Comparison of ENCODE assay signal across 24 cellular contexts in the genomic region with DNA sequence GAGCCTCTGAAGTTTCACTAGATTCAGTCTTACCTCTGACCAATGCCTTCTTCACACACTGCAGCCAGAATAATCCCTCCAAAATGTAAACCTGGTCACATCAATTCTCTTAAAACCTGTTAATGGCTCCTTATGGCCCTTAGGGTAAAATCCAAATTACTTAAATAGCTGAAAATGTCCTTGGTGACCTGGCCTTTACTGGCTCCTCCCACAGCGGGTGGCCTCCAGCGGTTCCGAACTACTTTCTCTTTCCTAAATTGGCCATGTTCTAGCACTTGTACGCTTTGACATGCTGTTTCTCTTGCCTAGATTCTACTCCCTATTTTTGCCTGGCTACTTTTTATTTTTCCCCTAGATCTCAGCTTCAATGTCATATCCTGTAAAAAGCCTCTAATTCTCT. TPM values are rescaled to one million over a fixed set of nuclear protein-coding genes. Genes with fewer than 3 reads are reported as not detected.
A peak's percentile ranks its signal among the peaks of the same experiment; 100 is the strongest.
DNase-seq lines count a peak whose midpoint lies in the region; ATAC-seq, FAIRE-seq and TF ChIP-seq lines count a peak whose summit lies in the region.
"Had no signal": no experiment of that assay in that cellular context is flagged by ENCODE, and none has a peak within 500 bp of the region (broad histone marks: within the 10 kb centered on the region; RNA-seq: fewer than 3 reads in every experiment).

No MANE protein-coding gene starts in this region.

- H3K9me3 ChIP-seq in SJSA1 (replicated peaks): no peaks in the 10 kb centered on the region
- H3K9me3 ChIP-seq in Peyer's patch: no peaks in the 10 kb centered on the region
- H3K9me3 ChIP-seq: esophagus squamous epithelium, thyroid gland had no signal

- H3K27me3 ChIP-seq in SJSA1 (replicated peaks) (no peaks in the 10 kb centered on the region), Peyer's patch (no peaks in the 10 kb centered on the region)
- H3K27me3 ChIP-seq: BLaER1 treated with 17β-estradiol and CSF1 and Interleukin-3, amounts not matched to agents 10 nM and 100 nM; esophagus squamous epithelium; thyroid gland had no signal

- peak overlapping the region; percentile 59 for H3K27ac Mint-ChIP-seq in central memory CD8-positive, alpha-beta T cell (ENCODE audit: low read depth)
- peak overlapping the region; percentile 88 for H3K27ac Mint-ChIP-seq in stimulated activated effector memory CD8-positive, alpha-beta T cell treated with anti-CD3 and anti-CD28 coated beads, Interleukin-12 subunit alpha, Interleukin-12 subunit beta, amount 100 ng/mL, for 72 hours

- FAIRE-seq in frontal cortex (lab: Jason Lieb, UNC): no peak
- FAIRE-seq: H54 had no signal

- H3K36me3 Mint-ChIP-seq in activated T-cell treated with anti-CD3 and anti-CD28 coated beads, Interleukin-2, amount 50 U/mL, for 4 hours (ENCODE audit: insufficient read depth): peaks cover 57% of the 10 kb centered on the region
- H3K36me3 Mint-ChIP-seq in central memory CD8-positive, alpha-beta T cell (ENCODE audit: insufficient read depth): peaks cover 15% of the 10 kb centered on the region
- H3K36me3 Mint-ChIP-seq in stimulated activated effector memory CD8-positive, alpha-beta T cell treated with anti-CD3 and anti-CD28 coated beads, Interleukin-12 subunit alpha, Interleukin-12 subunit beta, amount 100 ng/mL, for 72 hours: peaks cover 54% of the 10 kb centered on the region

- H3K4me1 ChIP-seq in SJSA1 (replicated peaks) (peaks cover 32% of the 10 kb centered on the region), Peyer's patch (no peaks in the 10 kb centered on the region)
- H3K4me1 ChIP-seq: esophagus squamous epithelium had no signal

- no peaks in the 10 kb centered on the region for H3K27me3 Mint-ChIP-seq in activated T-cell treated with anti-CD3 and anti-CD28 coated beads, Interleukin-2, amount 50 U/mL, for 4 hours (ENCODE audit: low read depth)
- no peaks in the 10 kb centered on the region for H3K27me3 Mint-ChIP-seq in central memory CD8-positive, alpha-beta T cell

- H3K4me3 Mint-ChIP-seq in activated T-cell treated with anti-CD3 and anti-CD28 coated beads, Interleukin-2, amount 50 U/mL, for 4 hours: peak overlapping the region; percentile 3
- H3K4me3 Mint-ChIP-seq in central memory CD8-positive, alpha-beta T cell: peak overlapping the region; percentile 31
- H3K4me3 Mint-ChIP-seq in stimulated activated effector memory CD8-positive, alpha-beta T cell treated with anti-CD3 and anti-CD28 coated beads, Interleukin-12 subunit alpha, Interleukin-12 subunit beta, amount 100 ng/mL, for 72 hours: peak overlapping the region; percentile 54

- no peak for ATAC-seq in activated T-cell treated with anti-CD3 and anti-CD28 coated beads, Interleukin-2, amount 50 U/mL, for 4 hours
- ATAC-seq in central memory CD8-positive, alpha-beta T cell (replicated peaks; ENCODE audit: extremely low read depth, poor library complexity, severe bottlenecking): no peak
- ATAC-seq in stimulated activated effector memory CD8-positive, alpha-beta T cell treated with anti-CD3 and anti-CD28 coated beads, Interleukin-12 subunit alpha, Interleukin-12 subunit beta, amount 100 ng/mL, for 72 hours: no peak
- no peak for ATAC-seq in GM19397 (IDR thresholded peaks at IDR 0.05; ENCODE audit: unreplicated experiment)
- ATAC-seq: right cardiac atrium had no signal

- H3K4me1 Mint-ChIP-seq in activated T-cell treated with anti-CD3 and anti-CD28 coated beads, Interleukin-2, amount 50 U/mL, for 4 hours (ENCODE audit: low read depth): peaks cover 53% of the 10 kb centered on the region
- peaks cover 61% of the 10 kb centered on the region for H3K4me1 Mint-ChIP-seq in central memory CD8-positive, alpha-beta T cell
- peaks cover 54% of the 10 kb centered on the region for H3K4me1 Mint-ChIP-seq in stimulated activated effector memory CD8-positive, alpha-beta T cell treated with anti-CD3 and anti-CD28 coated beads, Interleukin-12 subunit alpha, Interleukin-12 subunit beta, amount 100 ng/mL, for 72 hours

- peaks cover 10% of the 10 kb centered on the region for H3K36me3 ChIP-seq in SJSA1
- no peaks in the 10 kb centered on the region for H3K36me3 ChIP-seq in Peyer's patch
- H3K36me3 ChIP-seq: esophagus squamous epithelium, thyroid gland had no signal

- no peaks in the 10 kb centered on the region for H3K9me3 Mint-ChIP-seq in activated T-cell treated with anti-CD3 and anti-CD28 coated beads, Interleukin-2, amount 50 U/mL, for 4 hours
- H3K9me3 Mint-ChIP-seq in central memory CD8-positive, alpha-beta T cell: no peaks in the 10 kb centered on the region
- peaks cover 3% of the 10 kb centered on the region for H3K9me3 Mint-ChIP-seq in stimulated activated effector memory CD8-positive, alpha-beta T cell treated with anti-CD3 and anti-CD28 coated beads, Interleukin-12 subunit alpha, Interleukin-12 subunit beta, amount 100 ng/mL, for 72 hours

- TF ChIP-seq POLR2A in Peyer's patch (IDR thresholded peaks at IDR 0.05): no peak

- H3K27ac ChIP-seq in SJSA1 (peak overlapping the region; percentile 89), Peyer's patch (no peak overlapping the region)
- H3K27ac ChIP-seq: BLaER1 treated with 17β-estradiol and CSF1 and Interleukin-3, amounts not matched to agents 10 nM and 100 nM; esophagus squamous epithelium; RWPE1; thyroid gland had no signal

- no peak for TF ChIP-seq CTCF in Peyer's patch (IDR thresholded peaks at IDR 0.05)

- DNase-seq in activated T-cell treated with anti-CD3 and anti-CD28 coated beads, Interleukin-2, amount 50 U/mL, for 4 hours: no peak
- no peak for DNase-seq in activated T-cell treated with anti-CD3 and anti-CD28 coated beads, Interleukin-2, amount 50 U/mL, for 1 hour
- no peak for DNase-seq in SJSA1 (ENCODE audit: low read depth in 1 of 2, low spot score in 2 of 2)
- no peak for DNase-seq in central memory CD8-positive, alpha-beta T cell (ENCODE audit: low spot score in 2 of 2)
- DNase-seq in stimulated activated effector memory CD8-positive, alpha-beta T cell treated with anti-CD3 and anti-CD28 coated beads, Interleukin-12 subunit alpha, Interleukin-12 subunit beta, amount 100 ng/mL, for 72 hours (ENCODE audit: low spot score in 2 of 2): no peak
- DNase-seq in frontal cortex (ENCODE audit: low spot score in 2 of 2): no peak
- DNase-seq in Peyer's patch: no peak
- DNase-seq: activated CD4-positive, alpha-beta T cell treated with anti-CD3 and anti-CD28 coated beads for 1 hour; activated CD8-positive, alpha-beta memory T cell treated with anti-CD3 and anti-CD28 coated beads, Interleukin-2, amount 50 U/mL, for 4 hours; activated naive CD4-positive, alpha-beta T cell treated with anti-CD3 and anti-CD28 coated beads, Interleukin-2, amount 50 U/mL, for 16 hours; effector memory CD4-positive, alpha-beta T cell; esophagus squamous epithelium; Karpas-422; kidney glomerular epithelial cell; NCI-H1048; NCI-H2081 treated with DMSO at 0.1 percent for 48 hours; NCI-H524; right cardiac atrium; stimulated activated CD4-positive, alpha-beta T cell treated with anti-CD3 and anti-CD28 coated beads, Interleukin-15, amount 100 ng/mL, for 24 hours; thyroid gland had no signal

- H3K4me3 ChIP-seq in SJSA1: no peak overlapping the region
- no peak overlapping the region for H3K4me3 ChIP-seq in Peyer's patch
- H3K4me3 ChIP-seq: BLaER1 treated with 17β-estradiol and CSF1 and Interleukin-3, amounts not matched to agents 10 nM and 100 nM; esophagus squamous epithelium; thyroid gland had no signal

RNA-seq across cellular contexts. Expression of gene AGK, which starts 36.1 kb away (rescaled TPM):
- 10 to 100 TPM; 79.9 to 94.5 (median 90.2) TPM for total RNA-seq in activated T-cell treated with anti-CD3 and anti-CD28 coated beads, Interleukin-2, amount 50 U/mL, for 4 hours
- 54.2 and 77.9 TPM in 2 replicates for total RNA-seq in SJSA1 (2014; rRNA removed; shearing (Covaris generic))
- 46.5 TPM for total RNA-seq in frontal cortex
- 10 to 100 TPM in 3 of 4 donors, 1 to 10 TPM in 1; 8.4 to 47.0 (median 17.5) TPM for total RNA-seq in Peyer's patch

Comparison
In these comparisons a context has a peak if more than half of its experiments do, and no peak if none do; other contexts are left out.
1. H3K4me3 Mint-ChIP-seq: peak in every context shown above with its lines; median percentile 54 in stimulated activated effector memory CD8-positive, alpha-beta T cell treated with anti-CD3 and anti-CD28 coated beads, Interleukin-12 subunit alpha, Interleukin-12 subunit beta, amount 100 ng/mL, for 72 hours; 31 in central memory CD8-positive, alpha-beta T cell; 3 in activated T-cell treated with anti-CD3 and anti-CD28 coated beads, Interleukin-2, amount 50 U/mL, for 4 hours.